Comparison of ENCODE assay signal across 1 cellular context in the genomic region with DNA sequence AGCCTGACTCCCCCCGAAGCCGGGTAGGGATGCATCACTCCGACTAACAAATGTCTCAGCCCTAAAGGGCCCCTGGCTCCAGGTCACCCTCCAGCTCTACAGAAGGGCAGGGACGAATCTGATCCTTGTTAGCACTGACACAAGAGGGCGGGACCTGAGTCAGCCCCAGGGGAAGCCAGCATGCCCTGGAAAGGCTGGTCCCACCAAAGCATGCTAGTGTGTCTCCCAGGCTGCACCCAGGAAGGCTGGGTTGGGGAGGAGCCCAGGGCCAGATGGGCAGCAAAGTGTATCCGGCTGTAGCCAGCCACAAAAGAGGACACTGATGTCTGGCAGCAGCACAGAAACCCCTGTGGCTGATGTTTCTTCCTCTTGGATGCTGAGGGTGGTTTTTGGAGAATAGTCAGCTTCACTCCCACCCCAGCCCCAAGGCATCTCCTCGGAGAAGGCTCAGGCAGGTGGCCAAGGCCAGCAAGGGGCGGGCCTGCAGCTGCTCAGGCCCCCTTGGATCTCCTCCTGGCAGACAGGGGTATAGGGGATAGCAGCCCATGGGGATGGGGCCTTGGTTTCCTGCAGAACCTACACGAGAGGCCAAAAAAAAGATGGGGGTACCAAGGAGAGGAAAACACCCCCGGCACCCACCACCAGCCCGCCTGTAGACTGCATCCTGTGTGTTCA.
TF ChIP-seq lines count a peak whose summit lies in the region.

No MANE protein-coding gene starts in this region.

TF ChIP-seq in HepG2, 621 proteins besides CTCF, POLR2A, EP300 and RAD21:
- TF ChIP-seq SALL2 (CRISPR knock-in tag; IDR thresholded peaks at IDR 0.05) (no peak), ZNF629 (CRISPR knock-in tag; conservative IDR thresholded peaks at IDR 0.05) (no peak), SIX1 (CRISPR knock-in tag; IDR thresholded peaks at IDR 0.05; ENCODE audit: borderline replicate concordance) (no peak), NFKB2 (CRISPR knock-in tag; IDR thresholded peaks at IDR 0.05; ENCODE audit: borderline replicate concordance) (no peak), SIX4 (CRISPR knock-in tag; IDR thresholded peaks at IDR 0.05) (no peak), ZNF781 (CRISPR knock-in tag; IDR thresholded peaks at IDR 0.05; ENCODE audit: borderline replicate concordance, not compliant biosample characterization) (no peak), KMT2B (CRISPR knock-in tag; IDR thresholded peaks at IDR 0.05) (no peak), ZFX (CRISPR knock-in tag; IDR thresholded peaks at IDR 0.05; ENCODE audit: low read depth) (no peak), ZC3H13 (CRISPR knock-in tag; IDR thresholded peaks at IDR 0.05) (no peak), FOXJ3 (CRISPR knock-in tag; IDR thresholded peaks at IDR 0.05; ENCODE audit: borderline replicate concordance) (no peak), HOXA5 (CRISPR knock-in tag; IDR thresholded peaks at IDR 0.05) (no peak)
- TF ChIP-seq, protein P1, sequence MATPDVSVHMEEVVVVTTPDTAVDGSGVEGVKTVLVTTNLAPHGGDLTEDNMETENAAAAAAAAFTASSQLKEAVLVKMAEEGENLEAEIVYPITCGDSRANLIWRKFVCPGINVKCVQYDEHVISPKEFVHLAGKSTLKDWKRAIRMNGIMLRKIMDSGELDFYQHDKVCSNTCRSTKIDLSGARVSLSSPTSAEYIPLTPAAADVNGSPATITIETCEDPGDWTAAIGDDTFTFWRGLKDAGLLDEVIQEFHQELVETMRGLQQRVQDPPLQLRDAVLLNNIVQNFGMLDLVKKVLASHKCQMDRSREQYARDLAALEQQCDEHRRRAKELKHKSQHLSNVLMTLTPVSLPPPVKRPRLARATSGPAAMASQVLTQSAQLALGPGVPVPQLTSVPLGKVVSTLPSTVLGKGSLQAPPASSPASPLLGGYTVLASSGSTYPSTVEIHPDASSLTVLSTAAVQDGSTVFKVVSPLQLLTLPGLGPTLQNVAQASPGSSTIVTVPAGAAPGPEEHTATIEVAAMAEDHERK (CRISPR knock-in tag; IDR thresholded peaks at IDR 0.05; ENCODE audit: low read depth) = no peak
- TF ChIP-seq, protein P2, sequence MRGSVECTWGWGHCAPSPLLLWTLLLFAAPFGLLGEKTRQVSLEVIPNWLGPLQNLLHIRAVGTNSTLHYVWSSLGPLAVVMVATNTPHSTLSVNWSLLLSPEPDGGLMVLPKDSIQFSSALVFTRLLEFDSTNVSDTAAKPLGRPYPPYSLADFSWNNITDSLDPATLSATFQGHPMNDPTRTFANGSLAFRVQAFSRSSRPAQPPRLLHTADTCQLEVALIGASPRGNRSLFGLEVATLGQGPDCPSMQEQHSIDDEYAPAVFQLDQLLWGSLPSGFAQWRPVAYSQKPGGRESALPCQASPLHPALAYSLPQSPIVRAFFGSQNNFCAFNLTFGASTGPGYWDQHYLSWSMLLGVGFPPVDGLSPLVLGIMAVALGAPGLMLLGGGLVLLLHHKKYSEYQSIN (CRISPR knock-in tag; IDR thresholded peaks at IDR 0.05; ENCODE audit: borderline replicate concordance) = no peak
- TF ChIP-seq, protein P3, sequence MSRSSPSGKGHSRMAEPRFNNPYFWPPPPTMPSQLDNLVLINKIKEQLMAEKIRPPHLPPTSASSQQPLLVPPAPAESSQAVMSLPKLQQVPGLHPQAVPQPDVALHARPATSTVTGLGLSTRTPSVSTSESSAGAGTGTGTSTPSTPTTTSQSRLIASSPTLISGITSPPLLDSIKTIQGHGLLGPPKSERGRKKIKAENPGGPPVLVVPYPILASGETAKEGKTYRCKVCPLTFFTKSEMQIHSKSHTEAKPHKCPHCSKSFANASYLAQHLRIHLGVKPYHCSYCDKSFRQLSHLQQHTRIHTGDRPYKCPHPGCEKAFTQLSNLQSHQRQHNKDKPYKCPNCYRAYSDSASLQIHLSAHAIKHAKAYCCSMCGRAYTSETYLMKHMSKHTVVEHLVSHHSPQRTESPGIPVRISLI (CRISPR knock-in tag; IDR thresholded peaks at IDR 0.05; ENCODE audit: borderline replicate concordance) = no peak
- TF ChIP-seq, protein P4, sequence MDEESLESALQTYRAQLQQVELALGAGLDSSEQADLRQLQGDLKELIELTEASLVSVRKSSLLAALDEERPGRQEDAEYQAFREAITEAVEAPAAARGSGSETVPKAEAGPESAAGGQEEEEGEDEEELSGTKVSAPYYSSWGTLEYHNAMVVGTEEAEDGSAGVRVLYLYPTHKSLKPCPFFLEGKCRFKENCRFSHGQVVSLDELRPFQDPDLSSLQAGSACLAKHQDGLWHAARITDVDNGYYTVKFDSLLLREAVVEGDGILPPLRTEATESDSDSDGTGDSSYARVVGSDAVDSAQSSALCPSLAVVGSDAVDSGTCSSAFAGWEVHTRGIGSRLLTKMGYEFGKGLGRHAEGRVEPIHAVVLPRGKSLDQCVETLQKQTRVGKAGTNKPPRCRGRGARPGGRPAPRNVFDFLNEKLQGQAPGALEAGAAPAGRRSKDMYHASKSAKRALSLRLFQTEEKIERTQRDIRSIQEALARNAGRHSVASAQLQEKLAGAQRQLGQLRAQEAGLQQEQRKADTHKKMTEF (CRISPR knock-in tag; IDR thresholded peaks at IDR 0.05) = no peak
- TF ChIP-seq, protein P5, sequence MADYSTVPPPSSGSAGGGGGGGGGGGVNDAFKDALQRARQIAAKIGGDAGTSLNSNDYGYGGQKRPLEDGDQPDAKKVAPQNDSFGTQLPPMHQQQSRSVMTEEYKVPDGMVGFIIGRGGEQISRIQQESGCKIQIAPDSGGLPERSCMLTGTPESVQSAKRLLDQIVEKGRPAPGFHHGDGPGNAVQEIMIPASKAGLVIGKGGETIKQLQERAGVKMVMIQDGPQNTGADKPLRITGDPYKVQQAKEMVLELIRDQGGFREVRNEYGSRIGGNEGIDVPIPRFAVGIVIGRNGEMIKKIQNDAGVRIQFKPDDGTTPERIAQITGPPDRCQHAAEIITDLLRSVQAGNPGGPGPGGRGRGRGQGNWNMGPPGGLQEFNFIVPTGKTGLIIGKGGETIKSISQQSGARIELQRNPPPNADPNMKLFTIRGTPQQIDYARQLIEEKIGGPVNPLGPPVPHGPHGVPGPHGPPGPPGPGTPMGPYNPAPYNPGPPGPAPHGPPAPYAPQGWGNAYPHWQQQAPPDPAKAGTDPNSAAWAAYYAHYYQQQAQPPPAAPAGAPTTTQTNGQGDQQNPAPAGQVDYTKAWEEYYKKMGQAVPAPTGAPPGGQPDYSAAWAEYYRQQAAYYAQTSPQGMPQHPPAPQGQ (CRISPR knock-in tag; IDR thresholded peaks at IDR 0.05; ENCODE audit: borderline replicate concordance) = no peak
